1 cellular context compared by ENCODE assay signal in genomic region chr19:13155472-13156284, GRCh38.
A peak's percentile ranks its signal among the peaks of the same experiment; 100 is the strongest.
TF ChIP-seq lines count a peak whose summit lies in the region.

No MANE protein-coding gene starts in this region.

TF ChIP-seq in WTC11, 78 proteins besides CTCF, POLR2A, EP300 and RAD21 (continued from another document):
- TF ChIP-seq CREM (CRISPR knock-in tag; IDR thresholded peaks at IDR 0.05) (0 out of 2 replicates have a peak, but pooled peaks have one; percentile 20), NR1H2 (CRISPR knock-in tag; IDR thresholded peaks at IDR 0.05) (no peak), CREB1 (CRISPR knock-in tag; IDR thresholded peaks at IDR 0.05) (no peak), E2F5 (CRISPR knock-in tag; IDR thresholded peaks at IDR 0.05) (peak; percentile 27; the same call in 1 of the 2 replicates), ATF6 (CRISPR knock-in tag; IDR thresholded peaks at IDR 0.05) (no peak), MAX (CRISPR knock-in tag; IDR thresholded peaks at IDR 0.05) (0 out of 2 replicates have a peak, but pooled peaks have one; percentile 47), MLX (CRISPR knock-in tag; IDR thresholded peaks at IDR 0.05) (no peak), ZNF121 (CRISPR knock-in tag; IDR thresholded peaks at IDR 0.05) (no peak; the same call in 1 of the 2 replicates), NFYB (CRISPR knock-in tag; conservative IDR thresholded peaks at IDR 0.05; ENCODE audit: low read depth) (no peak; the same call in none of the 2 replicates), NR3C1 (CRISPR knock-in tag; conservative IDR thresholded peaks at IDR 0.05; ENCODE audit: low read depth) (no peak), GABPB1 (CRISPR knock-in tag; IDR thresholded peaks at IDR 0.05) (peak; percentile 6; the same call in 1 of the 2 replicates), IRF2 (CRISPR knock-in tag; IDR thresholded peaks at IDR 0.05; ENCODE audit: borderline replicate concordance, low read depth) (no peak), ELF4 (CRISPR knock-in tag; IDR thresholded peaks at IDR 0.05; ENCODE audit: low read depth) (0 out of 2 replicates have a peak, but pooled peaks have one; percentile 46), ZNF138 (CRISPR knock-in tag; conservative IDR thresholded peaks at IDR 0.05) (no peak), FOXJ3 (CRISPR knock-in tag; IDR thresholded peaks at IDR 0.05; ENCODE audit: borderline replicate concordance) (no peak), JAZF1 (CRISPR knock-in tag; IDR thresholded peaks at IDR 0.05) (no peak), SP1 (CRISPR knock-in tag; conservative IDR thresholded peaks at IDR 0.05) (peak; percentile 53), ZNF317 (CRISPR knock-in tag; IDR thresholded peaks at IDR 0.05; ENCODE audit: borderline replicate concordance, low read depth) (no peak), FOXP1 (CRISPR knock-in tag; IDR thresholded peaks at IDR 0.05; ENCODE audit: borderline replicate concordance) (no peak; the same call in 1 of the 2 replicates), GTF2I (CRISPR knock-in tag; conservative IDR thresholded peaks at IDR 0.05) (no peak), SOX15 (CRISPR knock-in tag; IDR thresholded peaks at IDR 0.05) (no peak), SMAD3 (CRISPR knock-in tag; IDR thresholded peaks at IDR 0.05; ENCODE audit: borderline replicate concordance) (no peak; the same call in 1 of the 2 replicates), ATF3 (CRISPR knock-in tag; conservative IDR thresholded peaks at IDR 0.05) (no peak), TCF7 (CRISPR knock-in tag; IDR thresholded peaks at IDR 0.05; ENCODE audit: low read depth) (no peak), USF2 (CRISPR knock-in tag; IDR thresholded peaks at IDR 0.05) (peak; percentile 74), ZNF232 (CRISPR knock-in tag; IDR thresholded peaks at IDR 0.05) (no peak), CBFB (CRISPR knock-in tag; IDR thresholded peaks at IDR 0.05; ENCODE audit: low read depth) (no peak), GRHL2 (CRISPR knock-in tag; IDR thresholded peaks at IDR 0.05; ENCODE audit: insufficient replicate concordance, severe bottlenecking) (no peak)
- TF ChIP-seq, protein P1, sequence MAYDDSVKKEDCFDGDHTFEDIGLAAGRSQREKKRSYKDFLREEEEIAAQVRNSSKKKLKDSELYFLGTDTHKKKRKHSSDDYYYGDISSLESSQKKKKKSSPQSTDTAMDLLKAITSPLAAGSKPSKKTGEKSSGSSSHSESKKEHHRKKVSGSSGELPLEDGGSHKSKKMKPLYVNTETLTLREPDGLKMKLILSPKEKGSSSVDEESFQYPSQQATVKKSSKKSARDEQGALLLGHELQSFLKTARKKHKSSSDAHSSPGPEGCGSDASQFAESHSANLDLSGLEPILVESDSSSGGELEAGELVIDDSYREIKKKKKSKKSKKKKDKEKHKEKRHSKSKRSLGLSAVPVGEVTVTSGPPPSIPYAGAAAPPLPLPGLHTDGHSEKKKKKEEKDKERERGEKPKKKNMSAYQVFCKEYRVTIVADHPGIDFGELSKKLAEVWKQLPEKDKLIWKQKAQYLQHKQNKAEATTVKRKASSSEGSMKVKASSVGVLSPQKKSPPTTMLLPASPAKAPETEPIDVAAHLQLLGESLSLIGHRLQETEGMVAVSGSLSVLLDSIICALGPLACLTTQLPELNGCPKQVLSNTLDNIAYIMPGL (CRISPR knock-in tag; IDR thresholded peaks at IDR 0.05), result no peak
- TF ChIP-seq, protein P2, sequence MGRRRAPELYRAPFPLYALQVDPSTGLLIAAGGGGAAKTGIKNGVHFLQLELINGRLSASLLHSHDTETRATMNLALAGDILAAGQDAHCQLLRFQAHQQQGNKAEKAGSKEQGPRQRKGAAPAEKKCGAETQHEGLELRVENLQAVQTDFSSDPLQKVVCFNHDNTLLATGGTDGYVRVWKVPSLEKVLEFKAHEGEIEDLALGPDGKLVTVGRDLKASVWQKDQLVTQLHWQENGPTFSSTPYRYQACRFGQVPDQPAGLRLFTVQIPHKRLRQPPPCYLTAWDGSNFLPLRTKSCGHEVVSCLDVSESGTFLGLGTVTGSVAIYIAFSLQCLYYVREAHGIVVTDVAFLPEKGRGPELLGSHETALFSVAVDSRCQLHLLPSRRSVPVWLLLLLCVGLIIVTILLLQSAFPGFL (CRISPR knock-in tag; IDR thresholded peaks at IDR 0.05; ENCODE audit: borderline replicate concordance), result no peak
- TF ChIP-seq, protein P3, sequence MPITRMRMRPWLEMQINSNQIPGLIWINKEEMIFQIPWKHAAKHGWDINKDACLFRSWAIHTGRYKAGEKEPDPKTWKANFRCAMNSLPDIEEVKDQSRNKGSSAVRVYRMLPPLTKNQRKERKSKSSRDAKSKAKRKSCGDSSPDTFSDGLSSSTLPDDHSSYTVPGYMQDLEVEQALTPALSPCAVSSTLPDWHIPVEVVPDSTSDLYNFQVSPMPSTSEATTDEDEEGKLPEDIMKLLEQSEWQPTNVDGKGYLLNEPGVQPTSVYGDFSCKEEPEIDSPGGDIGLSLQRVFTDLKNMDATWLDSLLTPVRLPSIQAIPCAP (CRISPR knock-in tag; IDR thresholded peaks at IDR 0.05), result 0 out of 2 replicates have a peak, but pooled peaks have one; percentile 13
- TF ChIP-seq, protein P4, sequence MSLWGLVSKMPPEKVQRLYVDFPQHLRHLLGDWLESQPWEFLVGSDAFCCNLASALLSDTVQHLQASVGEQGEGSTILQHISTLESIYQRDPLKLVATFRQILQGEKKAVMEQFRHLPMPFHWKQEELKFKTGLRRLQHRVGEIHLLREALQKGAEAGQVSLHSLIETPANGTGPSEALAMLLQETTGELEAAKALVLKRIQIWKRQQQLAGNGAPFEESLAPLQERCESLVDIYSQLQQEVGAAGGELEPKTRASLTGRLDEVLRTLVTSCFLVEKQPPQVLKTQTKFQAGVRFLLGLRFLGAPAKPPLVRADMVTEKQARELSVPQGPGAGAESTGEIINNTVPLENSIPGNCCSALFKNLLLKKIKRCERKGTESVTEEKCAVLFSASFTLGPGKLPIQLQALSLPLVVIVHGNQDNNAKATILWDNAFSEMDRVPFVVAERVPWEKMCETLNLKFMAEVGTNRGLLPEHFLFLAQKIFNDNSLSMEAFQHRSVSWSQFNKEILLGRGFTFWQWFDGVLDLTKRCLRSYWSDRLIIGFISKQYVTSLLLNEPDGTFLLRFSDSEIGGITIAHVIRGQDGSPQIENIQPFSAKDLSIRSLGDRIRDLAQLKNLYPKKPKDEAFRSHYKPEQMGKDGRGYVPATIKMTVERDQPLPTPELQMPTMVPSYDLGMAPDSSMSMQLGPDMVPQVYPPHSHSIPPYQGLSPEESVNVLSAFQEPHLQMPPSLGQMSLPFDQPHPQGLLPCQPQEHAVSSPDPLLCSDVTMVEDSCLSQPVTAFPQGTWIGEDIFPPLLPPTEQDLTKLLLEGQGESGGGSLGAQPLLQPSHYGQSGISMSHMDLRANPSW (CRISPR knock-in tag; conservative IDR thresholded peaks at IDR 0.05; ENCODE audit: low read depth), result no peak
TF ChIP-seq in WTC11: peak in this region for 24.
